Comparison of ENCODE assay signal across 1 cellular context in genomic region chr5:132689518-132689917, GRCh38.
TF ChIP-seq lines count a peak whose summit lies in the region.

No MANE protein-coding gene starts in this region.

TF ChIP-seq in K562, 482 proteins besides CTCF, POLR2A, EP300 and RAD21:
- TF ChIP-seq NCOA4 (IDR thresholded peaks at IDR 0.05; ENCODE audit: partially characterized antibody) (no peak), ID3 (CRISPR knock-in tag; IDR thresholded peaks at IDR 0.05) (no peak), ID3 (tag; IDR thresholded peaks at IDR 0.05) (no peak), HDAC1 (IDR thresholded peaks at IDR 0.05) (no peak), ADNP (tag; IDR thresholded peaks at IDR 0.05) (no peak), CUX1 (CRISPR knock-in tag; IDR thresholded peaks at IDR 0.05) (no peak), NONO (IDR thresholded peaks at IDR 0.05; ENCODE audit: low read depth in 2 of 2, low read length in 1 of 2) (no peak), BRD9 (IDR thresholded peaks at IDR 0.05; ENCODE audit: low read depth, partially characterized antibody) (no peak), PCBP2 (IDR thresholded peaks at IDR 0.05; ENCODE audit: low read depth, low read length, poor library complexity, severe bottlenecking) (no peak)
